ENCODE assay signal across 1 cellular context in the genomic region with DNA sequence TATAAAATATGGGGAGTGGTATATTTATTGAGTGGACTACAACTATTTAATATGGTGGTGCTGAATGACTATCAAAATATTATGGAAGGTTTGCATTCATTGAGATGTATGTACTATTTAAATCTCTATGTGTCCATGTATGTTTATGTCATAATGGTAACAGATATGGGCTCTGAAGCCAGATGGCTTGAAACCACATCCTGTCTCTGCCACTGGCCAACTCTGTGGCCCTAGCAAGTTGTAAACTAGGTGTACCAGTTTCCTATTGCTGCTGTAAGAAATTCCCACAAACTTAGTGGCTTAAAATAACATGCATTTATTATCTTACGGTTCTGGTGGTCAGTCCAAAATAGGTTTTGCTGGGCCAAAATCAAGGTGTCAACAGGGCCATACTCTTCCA.
TF ChIP-seq lines count a peak whose summit lies in the region.

No MANE protein-coding gene starts in this region.

TF ChIP-seq in GM23338, 12 proteins besides CTCF, POLR2A, EP300 and RAD21 (continued from another document):
- TF ChIP-seq, protein P1, sequence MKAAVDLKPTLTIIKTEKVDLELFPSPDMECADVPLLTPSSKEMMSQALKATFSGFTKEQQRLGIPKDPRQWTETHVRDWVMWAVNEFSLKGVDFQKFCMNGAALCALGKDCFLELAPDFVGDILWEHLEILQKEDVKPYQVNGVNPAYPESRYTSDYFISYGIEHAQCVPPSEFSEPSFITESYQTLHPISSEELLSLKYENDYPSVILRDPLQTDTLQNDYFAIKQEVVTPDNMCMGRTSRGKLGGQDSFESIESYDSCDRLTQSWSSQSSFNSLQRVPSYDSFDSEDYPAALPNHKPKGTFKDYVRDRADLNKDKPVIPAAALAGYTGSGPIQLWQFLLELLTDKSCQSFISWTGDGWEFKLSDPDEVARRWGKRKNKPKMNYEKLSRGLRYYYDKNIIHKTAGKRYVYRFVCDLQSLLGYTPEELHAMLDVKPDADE (IDR thresholded peaks at IDR 0.05) = no peak
- TF ChIP-seq ZNF462 (CRISPR knock-in tag; IDR thresholded peaks at IDR 0.05) (no peak), EZH2phosphoT487 (IDR thresholded peaks at IDR 0.05; ENCODE audit: unreplicated experiment) (no peak)
